ENCODE assay signal across 1 cellular context in the genomic region with DNA sequence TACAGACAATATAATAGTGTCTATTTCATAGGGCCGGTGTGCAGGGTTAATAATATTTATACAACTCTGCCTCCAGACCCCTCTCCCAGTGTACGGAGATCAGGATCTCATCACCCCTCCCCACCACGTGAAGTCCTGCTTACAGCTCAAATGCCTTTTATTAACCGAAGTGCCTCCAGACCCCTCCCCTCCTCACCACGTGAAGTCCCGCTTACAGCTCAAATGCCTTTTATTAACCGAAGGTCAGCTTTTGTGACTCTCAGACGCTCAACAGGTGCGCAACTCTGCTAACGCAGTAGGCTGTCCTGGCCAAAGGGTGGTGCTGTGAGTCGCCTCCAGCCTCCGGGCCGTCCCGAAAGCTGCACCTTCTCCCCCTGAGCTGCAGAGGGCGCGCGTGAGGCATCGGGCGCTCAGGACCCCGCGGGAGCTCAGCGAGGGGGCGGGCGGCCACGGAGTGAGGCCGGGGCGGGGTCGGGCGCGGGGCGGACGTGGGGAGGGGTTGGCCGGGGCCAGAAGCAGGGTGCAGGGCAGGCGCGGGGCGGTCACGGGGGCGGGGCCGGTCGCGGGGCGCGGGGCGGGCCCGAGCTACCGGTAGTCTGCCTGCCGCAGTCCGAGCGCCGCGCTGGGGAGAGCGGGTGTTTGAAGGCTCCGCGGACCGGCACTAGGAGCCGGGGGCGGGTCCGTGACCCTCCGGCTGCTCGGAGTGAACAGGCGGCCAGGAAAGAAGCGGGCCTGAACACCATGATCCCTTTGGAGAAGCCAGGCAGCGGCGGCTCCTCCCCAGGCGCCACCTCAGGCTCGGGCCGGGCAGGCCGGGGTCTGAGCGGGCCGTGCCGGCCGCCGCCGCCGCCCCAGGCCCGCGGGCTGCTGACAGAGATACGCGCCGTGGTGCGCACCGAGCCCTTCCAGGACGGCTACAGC.
TF ChIP-seq lines count a peak whose summit lies in the region.

A gene (plus strand): TSS at position 606 of the 921 bp plus-strand sequence. CDS start 136 bp downstream, at position 742.

TF ChIP-seq in K562, 482 proteins besides CTCF, POLR2A, EP300 and RAD21 (continued from another document and continues in another):
- TF ChIP-seq, protein P1, sequence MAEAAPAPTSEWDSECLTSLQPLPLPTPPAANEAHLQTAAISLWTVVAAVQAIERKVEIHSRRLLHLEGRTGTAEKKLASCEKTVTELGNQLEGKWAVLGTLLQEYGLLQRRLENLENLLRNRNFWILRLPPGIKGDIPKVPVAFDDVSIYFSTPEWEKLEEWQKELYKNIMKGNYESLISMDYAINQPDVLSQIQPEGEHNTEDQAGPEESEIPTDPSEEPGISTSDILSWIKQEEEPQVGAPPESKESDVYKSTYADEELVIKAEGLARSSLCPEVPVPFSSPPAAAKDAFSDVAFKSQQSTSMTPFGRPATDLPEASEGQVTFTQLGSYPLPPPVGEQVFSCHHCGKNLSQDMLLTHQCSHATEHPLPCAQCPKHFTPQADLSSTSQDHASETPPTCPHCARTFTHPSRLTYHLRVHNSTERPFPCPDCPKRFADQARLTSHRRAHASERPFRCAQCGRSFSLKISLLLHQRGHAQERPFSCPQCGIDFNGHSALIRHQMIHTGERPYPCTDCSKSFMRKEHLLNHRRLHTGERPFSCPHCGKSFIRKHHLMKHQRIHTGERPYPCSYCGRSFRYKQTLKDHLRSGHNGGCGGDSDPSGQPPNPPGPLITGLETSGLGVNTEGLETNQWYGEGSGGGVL (CRISPR knock-in tag; IDR thresholded peaks at IDR 0.05) = no peak
- TF ChIP-seq ZNF551 (CRISPR knock-in tag; IDR thresholded peaks at IDR 0.05) (no peak), MTA3 (IDR thresholded peaks at IDR 0.05; ENCODE audit: borderline replicate concordance) (no peak; the same call in 1 of the 2 replicates), SRSF1 (IDR thresholded peaks at IDR 0.05; ENCODE audit: low read depth, low read length) (no peak), POLR2AphosphoS5 (IDR thresholded peaks at IDR 0.05; ENCODE audit: control insufficient read depth, insufficient read depth, low read depth, low read length) (peak; percentile 85), SMC3 (conservative IDR thresholded peaks at IDR 0.05; ENCODE audit: insufficient read depth, low read depth, low read length) (peak; percentile 95), HNRNPLL (IDR thresholded peaks at IDR 0.05; ENCODE audit: low read depth, low read length, poor library complexity, severe bottlenecking) (no peak), TAF15 (IDR thresholded peaks at IDR 0.05; ENCODE audit: low read depth, low read length) (no peak), EZH2 (IDR thresholded peaks at IDR 0.05; ENCODE audit: borderline replicate concordance, low read depth, low read length) (no peak), ZFP36 (IDR thresholded peaks at IDR 0.05; ENCODE audit: low read depth, low read length, partially characterized antibody) (peak; percentile 14), ZNF124 (CRISPR knock-in tag; IDR thresholded peaks at IDR 0.05) (no peak), MEF2D (tag; conservative IDR thresholded peaks at IDR 0.05; ENCODE audit: low read depth) (no peak), ZNF778 (CRISPR knock-in tag; IDR thresholded peaks at IDR 0.05) (no peak), CBX8 (IDR thresholded peaks at IDR 0.05; ENCODE audit: borderline replicate concordance, extremely low read depth, low read depth, low read length, poor library complexity, severe bottlenecking) (no peak), ZSCAN29 (IDR thresholded peaks at IDR 0.05) (no peak), HNRNPH1 (optimal IDR thresholded peaks at IDR 0.05; ENCODE audit: low read depth, low read length) (no peak), SMAD2 (IDR thresholded peaks at IDR 0.05; ENCODE audit: low read depth, low read length) (no peak), GABPB1 (CRISPR knock-in tag; IDR thresholded peaks at IDR 0.05) (peak; percentile 73), HDGF (IDR thresholded peaks at IDR 0.05) (no peak), BRD4 (IDR thresholded peaks at IDR 0.05) (no peak), MYNN (IDR thresholded peaks at IDR 0.05) (no peak; the same call in 1 of the 2 replicates), MYNN (CRISPR knock-in tag; IDR thresholded peaks at IDR 0.05) (no peak), STAT5A (IDR thresholded peaks at IDR 0.05; ENCODE audit: borderline replicate concordance, low read length) (no peak), CBFB (CRISPR knock-in tag; IDR thresholded peaks at IDR 0.05) (no peak), RNF2 (IDR thresholded peaks at IDR 0.05) (no peak), ZNF785 (CRISPR knock-in tag; IDR thresholded peaks at IDR 0.05) (no peak), ZNF583 (CRISPR knock-in tag; IDR thresholded peaks at IDR 0.05) (no peak), NCOA6 (IDR thresholded peaks at IDR 0.05) (no peak), ZSCAN32 (CRISPR knock-in tag; IDR thresholded peaks at IDR 0.05) (no peak), ZNF76 (CRISPR knock-in tag; IDR thresholded peaks at IDR 0.05; ENCODE audit: borderline replicate concordance) (0 out of 2 replicates have a peak, but pooled peaks have one; percentile 69)
- TF ChIP-seq, protein P2, sequence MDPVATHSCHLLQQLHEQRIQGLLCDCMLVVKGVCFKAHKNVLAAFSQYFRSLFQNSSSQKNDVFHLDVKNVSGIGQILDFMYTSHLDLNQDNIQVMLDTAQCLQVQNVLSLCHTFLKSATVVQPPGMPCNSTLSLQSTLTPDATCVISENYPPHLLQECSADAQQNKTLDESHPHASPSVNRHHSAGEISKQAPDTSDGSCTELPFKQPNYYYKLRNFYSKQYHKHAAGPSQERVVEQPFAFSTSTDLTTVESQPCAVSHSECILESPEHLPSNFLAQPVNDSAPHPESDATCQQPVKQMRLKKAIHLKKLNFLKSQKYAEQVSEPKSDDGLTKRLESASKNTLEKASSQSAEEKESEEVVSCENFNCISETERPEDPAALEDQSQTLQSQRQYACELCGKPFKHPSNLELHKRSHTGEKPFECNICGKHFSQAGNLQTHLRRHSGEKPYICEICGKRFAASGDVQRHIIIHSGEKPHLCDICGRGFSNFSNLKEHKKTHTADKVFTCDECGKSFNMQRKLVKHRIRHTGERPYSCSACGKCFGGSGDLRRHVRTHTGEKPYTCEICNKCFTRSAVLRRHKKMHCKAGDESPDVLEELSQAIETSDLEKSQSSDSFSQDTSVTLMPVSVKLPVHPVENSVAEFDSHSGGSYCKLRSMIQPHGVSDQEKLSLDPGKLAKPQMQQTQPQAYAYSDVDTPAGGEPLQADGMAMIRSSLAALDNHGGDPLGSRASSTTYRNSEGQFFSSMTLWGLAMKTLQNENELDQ (CRISPR knock-in tag; IDR thresholded peaks at IDR 0.05; ENCODE audit: borderline replicate concordance) = no peak
- TF ChIP-seq, protein P3, sequence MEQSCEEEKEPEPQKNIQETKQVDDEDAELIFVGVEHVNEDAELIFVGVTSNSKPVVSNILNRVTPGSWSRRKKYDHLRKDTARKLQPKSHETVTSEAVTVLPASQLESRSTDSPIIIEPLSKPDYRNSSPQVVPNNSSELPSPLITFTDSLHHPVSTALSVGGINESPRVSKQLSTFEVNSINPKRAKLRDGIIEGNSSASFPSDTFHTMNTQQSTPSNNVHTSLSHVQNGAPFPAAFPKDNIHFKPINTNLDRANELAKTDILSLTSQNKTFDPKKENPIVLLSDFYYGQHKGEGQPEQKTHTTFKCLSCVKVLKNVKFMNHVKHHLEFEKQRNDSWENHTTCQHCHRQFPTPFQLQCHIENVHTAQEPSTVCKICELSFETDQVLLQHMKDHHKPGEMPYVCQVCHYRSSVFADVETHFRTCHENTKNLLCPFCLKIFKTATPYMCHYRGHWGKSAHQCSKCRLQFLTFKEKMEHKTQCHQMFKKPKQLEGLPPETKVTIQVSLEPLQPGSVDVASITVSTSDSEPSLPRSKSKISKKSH (CRISPR knock-in tag; IDR thresholded peaks at IDR 0.05) = no peak
- TF ChIP-seq, protein P4, sequence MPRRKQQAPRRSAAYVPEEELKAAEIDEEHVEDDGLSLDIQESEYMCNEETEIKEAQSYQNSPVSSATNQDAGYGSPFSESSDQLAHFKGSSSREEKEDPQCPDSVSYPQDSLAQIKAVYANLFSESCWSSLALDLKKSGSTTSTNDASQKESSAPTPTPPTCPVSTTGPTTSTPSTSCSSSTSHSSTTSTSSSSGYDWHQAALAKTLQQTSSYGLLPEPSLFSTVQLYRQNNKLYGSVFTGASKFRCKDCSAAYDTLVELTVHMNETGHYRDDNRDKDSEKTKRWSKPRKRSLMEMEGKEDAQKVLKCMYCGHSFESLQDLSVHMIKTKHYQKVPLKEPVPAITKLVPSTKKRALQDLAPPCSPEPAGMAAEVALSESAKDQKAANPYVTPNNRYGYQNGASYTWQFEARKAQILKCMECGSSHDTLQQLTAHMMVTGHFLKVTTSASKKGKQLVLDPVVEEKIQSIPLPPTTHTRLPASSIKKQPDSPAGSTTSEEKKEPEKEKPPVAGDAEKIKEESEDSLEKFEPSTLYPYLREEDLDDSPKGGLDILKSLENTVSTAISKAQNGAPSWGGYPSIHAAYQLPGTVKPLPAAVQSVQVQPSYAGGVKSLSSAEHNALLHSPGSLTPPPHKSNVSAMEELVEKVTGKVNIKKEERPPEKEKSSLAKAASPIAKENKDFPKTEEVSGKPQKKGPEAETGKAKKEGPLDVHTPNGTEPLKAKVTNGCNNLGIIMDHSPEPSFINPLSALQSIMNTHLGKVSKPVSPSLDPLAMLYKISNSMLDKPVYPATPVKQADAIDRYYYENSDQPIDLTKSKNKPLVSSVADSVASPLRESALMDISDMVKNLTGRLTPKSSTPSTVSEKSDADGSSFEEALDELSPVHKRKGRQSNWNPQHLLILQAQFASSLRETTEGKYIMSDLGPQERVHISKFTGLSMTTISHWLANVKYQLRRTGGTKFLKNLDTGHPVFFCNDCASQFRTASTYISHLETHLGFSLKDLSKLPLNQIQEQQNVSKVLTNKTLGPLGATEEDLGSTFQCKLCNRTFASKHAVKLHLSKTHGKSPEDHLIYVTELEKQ (CRISPR knock-in tag; IDR thresholded peaks at IDR 0.05) = no peak
- TF ChIP-seq, protein P5, sequence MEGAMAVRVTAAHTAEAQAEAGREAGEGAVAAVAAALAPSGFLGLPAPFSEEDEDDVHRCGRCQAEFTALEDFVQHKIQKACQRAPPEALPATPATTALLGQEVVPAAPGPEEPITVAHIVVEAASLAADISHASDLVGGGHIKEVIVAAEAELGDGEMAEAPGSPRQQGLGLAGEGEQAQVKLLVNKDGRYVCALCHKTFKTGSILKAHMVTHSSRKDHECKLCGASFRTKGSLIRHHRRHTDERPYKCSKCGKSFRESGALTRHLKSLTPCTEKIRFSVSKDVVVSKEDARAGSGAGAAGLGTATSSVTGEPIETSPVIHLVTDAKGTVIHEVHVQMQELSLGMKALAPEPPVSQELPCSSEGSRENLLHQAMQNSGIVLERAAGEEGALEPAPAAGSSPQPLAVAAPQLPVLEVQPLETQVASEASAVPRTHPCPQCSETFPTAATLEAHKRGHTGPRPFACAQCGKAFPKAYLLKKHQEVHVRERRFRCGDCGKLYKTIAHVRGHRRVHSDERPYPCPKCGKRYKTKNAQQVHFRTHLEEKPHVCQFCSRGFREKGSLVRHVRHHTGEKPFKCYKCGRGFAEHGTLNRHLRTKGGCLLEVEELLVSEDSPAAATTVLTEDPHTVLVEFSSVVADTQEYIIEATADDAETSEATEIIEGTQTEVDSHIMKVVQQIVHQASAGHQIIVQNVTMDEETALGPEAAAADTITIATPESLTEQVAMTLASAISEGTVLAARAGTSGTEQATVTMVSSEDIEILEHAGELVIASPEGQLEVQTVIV (CRISPR knock-in tag; IDR thresholded peaks at IDR 0.05; ENCODE audit: borderline replicate concordance) = no peak
- TF ChIP-seq, protein P6, sequence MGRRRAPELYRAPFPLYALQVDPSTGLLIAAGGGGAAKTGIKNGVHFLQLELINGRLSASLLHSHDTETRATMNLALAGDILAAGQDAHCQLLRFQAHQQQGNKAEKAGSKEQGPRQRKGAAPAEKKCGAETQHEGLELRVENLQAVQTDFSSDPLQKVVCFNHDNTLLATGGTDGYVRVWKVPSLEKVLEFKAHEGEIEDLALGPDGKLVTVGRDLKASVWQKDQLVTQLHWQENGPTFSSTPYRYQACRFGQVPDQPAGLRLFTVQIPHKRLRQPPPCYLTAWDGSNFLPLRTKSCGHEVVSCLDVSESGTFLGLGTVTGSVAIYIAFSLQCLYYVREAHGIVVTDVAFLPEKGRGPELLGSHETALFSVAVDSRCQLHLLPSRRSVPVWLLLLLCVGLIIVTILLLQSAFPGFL (CRISPR knock-in tag; IDR thresholded peaks at IDR 0.05) = 0 out of 2 replicates have a peak, but pooled peaks have one; percentile 84
- TF ChIP-seq, protein P7, sequence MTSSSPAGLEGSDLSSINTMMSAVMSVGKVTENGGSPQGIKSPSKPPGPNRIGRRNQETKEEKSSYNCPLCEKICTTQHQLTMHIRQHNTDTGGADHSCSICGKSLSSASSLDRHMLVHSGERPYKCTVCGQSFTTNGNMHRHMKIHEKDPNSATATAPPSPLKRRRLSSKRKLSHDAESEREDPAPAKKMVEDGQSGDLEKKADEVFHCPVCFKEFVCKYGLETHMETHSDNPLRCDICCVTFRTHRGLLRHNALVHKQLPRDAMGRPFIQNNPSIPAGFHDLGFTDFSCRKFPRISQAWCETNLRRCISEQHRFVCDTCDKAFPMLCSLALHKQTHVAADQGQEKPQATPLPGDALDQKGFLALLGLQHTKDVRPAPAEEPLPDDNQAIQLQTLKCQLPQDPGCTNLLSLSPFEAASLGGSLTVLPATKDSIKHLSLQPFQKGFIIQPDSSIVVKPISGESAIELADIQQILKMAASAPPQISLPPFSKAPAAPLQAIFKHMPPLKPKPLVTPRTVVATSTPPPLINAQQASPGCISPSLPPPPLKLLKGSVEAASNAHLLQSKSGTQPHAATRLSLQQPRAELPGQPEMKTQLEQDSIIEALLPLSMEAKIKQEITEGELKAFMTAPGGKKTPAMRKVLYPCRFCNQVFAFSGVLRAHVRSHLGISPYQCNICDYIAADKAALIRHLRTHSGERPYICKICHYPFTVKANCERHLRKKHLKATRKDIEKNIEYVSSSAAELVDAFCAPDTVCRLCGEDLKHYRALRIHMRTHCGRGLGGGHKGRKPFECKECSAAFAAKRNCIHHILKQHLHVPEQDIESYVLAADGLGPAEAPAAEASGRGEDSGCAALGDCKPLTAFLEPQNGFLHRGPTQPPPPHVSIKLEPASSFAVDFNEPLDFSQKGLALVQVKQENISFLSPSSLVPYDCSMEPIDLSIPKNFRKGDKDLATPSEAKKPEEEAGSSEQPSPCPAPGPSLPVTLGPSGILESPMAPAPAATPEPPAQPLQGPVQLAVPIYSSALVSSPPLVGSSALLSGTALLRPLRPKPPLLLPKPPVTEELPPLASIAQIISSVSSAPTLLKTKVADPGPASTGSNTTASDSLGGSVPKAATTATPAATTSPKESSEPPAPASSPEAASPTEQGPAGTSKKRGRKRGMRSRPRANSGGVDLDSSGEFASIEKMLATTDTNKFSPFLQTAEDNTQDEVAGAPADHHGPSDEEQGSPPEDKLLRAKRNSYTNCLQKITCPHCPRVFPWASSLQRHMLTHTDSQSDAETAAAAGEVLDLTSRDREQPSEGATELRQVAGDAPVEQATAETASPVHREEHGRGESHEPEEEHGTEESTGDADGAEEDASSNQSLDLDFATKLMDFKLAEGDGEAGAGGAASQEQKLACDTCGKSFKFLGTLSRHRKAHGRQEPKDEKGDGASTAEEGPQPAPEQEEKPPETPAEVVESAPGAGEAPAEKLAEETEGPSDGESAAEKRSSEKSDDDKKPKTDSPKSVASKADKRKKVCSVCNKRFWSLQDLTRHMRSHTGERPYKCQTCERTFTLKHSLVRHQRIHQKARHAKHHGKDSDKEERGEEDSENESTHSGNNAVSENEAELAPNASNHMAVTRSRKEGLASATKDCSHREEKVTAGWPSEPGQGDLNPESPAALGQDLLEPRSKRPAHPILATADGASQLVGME (CRISPR knock-in tag; IDR thresholded peaks at IDR 0.05) = no peak
